8 cellular contexts compared by ENCODE assay signal in genomic region chr6:30690403-30691207, GRCh38. TPM values are rescaled to one million over a fixed set of nuclear protein-coding genes. Genes with fewer than 3 reads are reported as not detected.
DNase-seq lines count a peak whose midpoint lies in the region; TF ChIP-seq lines count a peak whose summit lies in the region.

Gene NRM (minus strand): TSS chr6:30690984. CDS start chr6:30690974, 10 bp downstream.

- no peaks in the 10 kb centered on the region for H3K27me3 ChIP-seq in HAP-1 (ENCODE audit: low read depth)
- no peaks in the 10 kb centered on the region for H3K27me3 ChIP-seq in left ventricle myocardium inferior (ENCODE audit: low read depth)
- no peaks in the 10 kb centered on the region for H3K27me3 ChIP-seq in uterus

- intact Hi-C loops in left ventricle myocardium inferior (cut with micrococcal nuclease): no loop called here
- intact Hi-C loops in posterior vena cava (cut with DNase I): no loop called here
- intact Hi-C loops in uterus (cut with DNase I; ENCODE audit: low total_unique reads): no loop called here

- H3K4me3 ChIP-seq in HAP-1 (peak within 1 kb of the TSS; percentile 52), left ventricle myocardium inferior (peak within 1 kb of the TSS; percentile 73), uterus (peak within 1 kb of the TSS; percentile 60 to 78)

- TF ChIP-seq CTCF in left ventricle myocardium inferior (IDR thresholded peaks at IDR 0.05; ENCODE audit: borderline replicate concordance) (no peak), uterus (IDR thresholded peaks at IDR 0.05) (no peak)

- no peaks in the 10 kb centered on the region; the same call in 1 of the 2 replicates for H3K36me3 ChIP-seq in HAP-1 (replicated peaks)
- no peaks in the 10 kb centered on the region for H3K36me3 ChIP-seq in left ventricle myocardium inferior
- no peaks in the 10 kb centered on the region for H3K36me3 ChIP-seq in uterus

- in situ Hi-C loops in Caki2 (cut with HindIII; ENCODE audit: low pct_unique_long_range_greater_than_20kb, low sequenced_read_pairs): no loop called here
- in situ Hi-C loops in HAP-1 (cut with MboI; ENCODE audit: low sequenced_read_pairs): no loop called here

- peak in 1 of 2 donors; percentile 37 for TF ChIP-seq POLR2A in uterus (IDR thresholded peaks at IDR 0.05)

- H3K27ac ChIP-seq in left ventricle myocardium inferior (replicated peaks): peak within 1 kb of the TSS; percentile 97
- H3K27ac ChIP-seq in uterus: peak within 1 kb of the TSS; percentile 98 to 99

- H3K4me1 ChIP-seq in HAP-1: peaks cover 24% of the 10 kb centered on the region
- H3K4me1 ChIP-seq in left ventricle myocardium inferior: peaks cover 57% of the 10 kb centered on the region
- H3K4me1 ChIP-seq in uterus: peaks cover 8 to 10% of the 10 kb centered on the region in 2 donors

- H3K9me3 ChIP-seq in HAP-1: no peaks in the 10 kb centered on the region
- no peaks in the 10 kb centered on the region for H3K9me3 ChIP-seq in left ventricle myocardium inferior (replicated peaks)
- no peaks in the 10 kb centered on the region for H3K9me3 ChIP-seq in uterus

- DNase-seq in Caki2 (ENCODE audit: low read depth): peak; percentile 89
- DNase-seq in HAP-1 (ENCODE audit: low spot score in 2 of 2): peak; percentile 95 to 96
- DNase-seq in NCI-H187 treated with DMSO at 0.1 percent for 48 hours (lab: John Stamatoyannopoulos, UW): peak; percentile 47
- peak; percentile 51 to 76 (median 62) for DNase-seq in T-helper 2 cell
- DNase-seq in anterior cingulate cortex (lab: John Stamatoyannopoulos, UW): peak in 55 of 58 donors; percentile 16 to 90 (median 73)
- peak; percentile 89 for DNase-seq in left ventricle myocardium inferior
- peak; percentile 95 for DNase-seq in posterior vena cava (ENCODE audit: low spot score)
- peak; percentile 89 to 92 for DNase-seq in uterus

RNA-seq across cellular contexts. Expression of gene NRM, which starts in this region (rescaled TPM):
- total RNA-seq in Caki2 (2014; rRNA removed; shearing (Covaris generic); ENCODE audit: low replicate concordance): 2.3 and 16.7 TPM in 2 replicates
- total RNA-seq in left ventricle myocardium inferior (3.7 TPM), posterior vena cava (10 to 100 TPM; 14.6 to 15.5 TPM), uterus (10 to 100 TPM in 1 of 4 donors, 1 to 10 TPM in 2, under 1 TPM in 1; 0.59 to 29.3 (median 5.4) TPM)

Comparison
In these comparisons a context has a peak if more than half of its experiments do, and no peak if none do; other contexts are left out.
1. Peak in every context shown above with its lines: DNase-seq, H3K4me3 ChIP-seq and H3K27ac ChIP-seq.